1 cellular context compared by ENCODE assay signal in the genomic region with DNA sequence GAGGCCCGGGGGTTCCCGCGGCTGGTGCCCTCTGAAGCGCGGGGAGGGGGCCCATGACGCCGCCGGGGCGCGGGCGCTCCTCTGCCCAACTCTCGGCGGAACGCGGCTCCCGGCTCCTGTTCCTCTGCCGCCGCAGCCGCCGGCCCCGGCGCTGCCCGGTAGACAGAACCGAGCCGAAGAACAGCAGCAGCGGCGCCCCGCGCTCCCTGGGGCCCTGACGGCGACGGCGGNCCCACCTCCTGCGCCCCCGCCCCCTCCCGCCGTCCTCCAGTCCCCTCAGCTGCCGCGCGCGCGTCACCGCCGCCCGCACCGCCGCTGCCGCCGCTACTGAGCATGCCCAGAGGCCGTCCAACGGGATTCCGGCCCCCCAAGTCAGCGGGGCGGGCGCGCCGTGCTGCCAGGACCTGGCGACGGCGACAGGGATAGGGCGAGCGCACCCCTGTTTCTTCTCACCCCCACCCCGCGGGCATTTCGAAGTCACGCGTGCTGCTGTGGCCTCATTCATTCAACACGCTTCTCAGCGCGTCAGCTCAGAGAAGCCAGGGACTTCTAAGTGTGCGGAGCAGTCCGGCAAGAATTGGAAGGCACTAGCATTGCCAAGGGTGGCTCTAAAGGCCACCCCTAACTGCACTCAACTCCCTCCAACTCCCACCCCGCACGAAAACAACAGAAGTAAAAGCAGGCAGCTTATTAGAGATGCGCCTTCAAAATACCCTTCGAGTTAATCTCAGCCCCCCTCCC.
TF ChIP-seq lines count a peak whose summit lies in the region.

A gene (minus strand): TSS at position 182 of the 741 bp plus-strand sequence. CDS start 283 bp downstream, outside the sequence.

TF ChIP-seq in HepG2, 621 proteins besides CTCF, POLR2A, EP300 and RAD21 (continued from another document and continues in another):
- TF ChIP-seq, protein P1, sequence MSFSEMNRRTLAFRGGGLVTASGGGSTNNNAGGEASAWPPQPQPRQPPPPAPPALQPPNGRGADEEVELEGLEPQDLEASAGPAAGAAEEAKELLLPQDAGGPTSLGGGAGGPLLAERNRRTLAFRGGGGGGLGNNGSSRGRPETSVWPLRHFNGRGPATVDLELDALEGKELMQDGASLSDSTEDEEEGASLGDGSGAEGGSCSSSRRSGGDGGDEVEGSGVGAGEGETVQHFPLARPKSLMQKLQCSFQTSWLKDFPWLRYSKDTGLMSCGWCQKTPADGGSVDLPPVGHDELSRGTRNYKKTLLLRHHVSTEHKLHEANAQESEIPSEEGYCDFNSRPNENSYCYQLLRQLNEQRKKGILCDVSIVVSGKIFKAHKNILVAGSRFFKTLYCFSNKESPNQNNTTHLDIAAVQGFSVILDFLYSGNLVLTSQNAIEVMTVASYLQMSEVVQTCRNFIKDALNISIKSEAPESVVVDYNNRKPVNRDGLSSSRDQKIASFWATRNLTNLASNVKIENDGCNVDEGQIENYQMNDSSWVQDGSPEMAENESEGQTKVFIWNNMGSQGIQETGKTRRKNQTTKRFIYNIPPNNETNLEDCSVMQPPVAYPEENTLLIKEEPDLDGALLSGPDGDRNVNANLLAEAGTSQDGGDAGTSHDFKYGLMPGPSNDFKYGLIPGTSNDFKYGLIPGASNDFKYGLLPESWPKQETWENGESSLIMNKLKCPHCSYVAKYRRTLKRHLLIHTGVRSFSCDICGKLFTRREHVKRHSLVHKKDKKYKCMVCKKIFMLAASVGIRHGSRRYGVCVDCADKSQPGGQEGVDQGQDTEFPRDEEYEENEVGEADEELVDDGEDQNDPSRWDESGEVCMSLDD (CRISPR knock-in tag; IDR thresholded peaks at IDR 0.05; ENCODE audit: borderline replicate concordance): peak; percentile 73
- no peak for TF ChIP-seq KAT8 (CRISPR knock-in tag; IDR thresholded peaks at IDR 0.05)
- TF ChIP-seq GATAD2A (CRISPR knock-in tag; IDR thresholded peaks at IDR 0.05): peak; percentile 16; the same call in 1 of the 2 replicates
- peak; percentile 31; the same call in 1 of the 2 replicates for TF ChIP-seq KAT7 (CRISPR knock-in tag; IDR thresholded peaks at IDR 0.05; ENCODE audit: borderline replicate concordance)
- TF ChIP-seq JDP2 (CRISPR knock-in tag; IDR thresholded peaks at IDR 0.05; ENCODE audit: borderline replicate concordance): no peak
- 0 out of 2 replicates have a peak, but pooled peaks have one; percentile 49 for TF ChIP-seq ZNF253 (CRISPR knock-in tag; IDR thresholded peaks at IDR 0.05; ENCODE audit: borderline replicate concordance)
- peak; percentile 42; the same call in 1 of the 2 replicates for TF ChIP-seq MEF2D (CRISPR knock-in tag; IDR thresholded peaks at IDR 0.05)
- TF ChIP-seq REPIN1 (CRISPR knock-in tag; IDR thresholded peaks at IDR 0.05; ENCODE audit: borderline replicate concordance, low read depth): peak; percentile 51; the same call in 1 of the 2 replicates
- 0 out of 2 replicates have a peak, but pooled peaks have one; percentile 55 for TF ChIP-seq ZNF878 (CRISPR knock-in tag; IDR thresholded peaks at IDR 0.05)
- TF ChIP-seq, protein P2, sequence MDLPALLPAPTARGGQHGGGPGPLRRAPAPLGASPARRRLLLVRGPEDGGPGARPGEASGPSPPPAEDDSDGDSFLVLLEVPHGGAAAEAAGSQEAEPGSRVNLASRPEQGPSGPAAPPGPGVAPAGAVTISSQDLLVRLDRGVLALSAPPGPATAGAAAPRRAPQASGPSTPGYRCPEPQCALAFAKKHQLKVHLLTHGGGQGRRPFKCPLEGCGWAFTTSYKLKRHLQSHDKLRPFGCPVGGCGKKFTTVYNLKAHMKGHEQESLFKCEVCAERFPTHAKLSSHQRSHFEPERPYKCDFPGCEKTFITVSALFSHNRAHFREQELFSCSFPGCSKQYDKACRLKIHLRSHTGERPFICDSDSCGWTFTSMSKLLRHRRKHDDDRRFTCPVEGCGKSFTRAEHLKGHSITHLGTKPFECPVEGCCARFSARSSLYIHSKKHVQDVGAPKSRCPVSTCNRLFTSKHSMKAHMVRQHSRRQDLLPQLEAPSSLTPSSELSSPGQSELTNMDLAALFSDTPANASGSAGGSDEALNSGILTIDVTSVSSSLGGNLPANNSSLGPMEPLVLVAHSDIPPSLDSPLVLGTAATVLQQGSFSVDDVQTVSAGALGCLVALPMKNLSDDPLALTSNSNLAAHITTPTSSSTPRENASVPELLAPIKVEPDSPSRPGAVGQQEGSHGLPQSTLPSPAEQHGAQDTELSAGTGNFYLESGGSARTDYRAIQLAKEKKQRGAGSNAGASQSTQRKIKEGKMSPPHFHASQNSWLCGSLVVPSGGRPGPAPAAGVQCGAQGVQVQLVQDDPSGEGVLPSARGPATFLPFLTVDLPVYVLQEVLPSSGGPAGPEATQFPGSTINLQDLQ (CRISPR knock-in tag; IDR thresholded peaks at IDR 0.05): peak; percentile 72; the same call in 1 of the 2 replicates
- no peak for TF ChIP-seq ZNF670 (CRISPR knock-in tag; IDR thresholded peaks at IDR 0.05; ENCODE audit: borderline replicate concordance)
- TF ChIP-seq FLYWCH1 (CRISPR knock-in tag; IDR thresholded peaks at IDR 0.05): no peak
- TF ChIP-seq PHF20 (CRISPR knock-in tag; IDR thresholded peaks at IDR 0.05): 0 out of 2 replicates have a peak, but pooled peaks have one; percentile 27
- peak; percentile 52; the same call in 1 of the 2 replicates for TF ChIP-seq SOX5 (CRISPR knock-in tag; IDR thresholded peaks at IDR 0.05; ENCODE audit: borderline replicate concordance)
- TF ChIP-seq, protein P3, sequence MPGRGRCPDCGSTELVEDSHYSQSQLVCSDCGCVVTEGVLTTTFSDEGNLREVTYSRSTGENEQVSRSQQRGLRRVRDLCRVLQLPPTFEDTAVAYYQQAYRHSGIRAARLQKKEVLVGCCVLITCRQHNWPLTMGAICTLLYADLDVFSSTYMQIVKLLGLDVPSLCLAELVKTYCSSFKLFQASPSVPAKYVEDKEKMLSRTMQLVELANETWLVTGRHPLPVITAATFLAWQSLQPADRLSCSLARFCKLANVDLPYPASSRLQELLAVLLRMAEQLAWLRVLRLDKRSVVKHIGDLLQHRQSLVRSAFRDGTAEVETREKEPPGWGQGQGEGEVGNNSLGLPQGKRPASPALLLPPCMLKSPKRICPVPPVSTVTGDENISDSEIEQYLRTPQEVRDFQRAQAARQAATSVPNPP (CRISPR knock-in tag; IDR thresholded peaks at IDR 0.05): peak; percentile 73; the same call in 1 of the 2 replicates
- peak; percentile 85 for TF ChIP-seq CENPT (CRISPR knock-in tag; IDR thresholded peaks at IDR 0.05; ENCODE audit: low read depth)
- 0 out of 2 replicates have a peak, but pooled peaks have one; percentile 42 for TF ChIP-seq HOXA9 (CRISPR knock-in tag; IDR thresholded peaks at IDR 0.05; ENCODE audit: borderline replicate concordance)
- peak; percentile 76 for TF ChIP-seq SPEN (CRISPR knock-in tag; IDR thresholded peaks at IDR 0.05; ENCODE audit: low read depth)
- TF ChIP-seq, protein P4, sequence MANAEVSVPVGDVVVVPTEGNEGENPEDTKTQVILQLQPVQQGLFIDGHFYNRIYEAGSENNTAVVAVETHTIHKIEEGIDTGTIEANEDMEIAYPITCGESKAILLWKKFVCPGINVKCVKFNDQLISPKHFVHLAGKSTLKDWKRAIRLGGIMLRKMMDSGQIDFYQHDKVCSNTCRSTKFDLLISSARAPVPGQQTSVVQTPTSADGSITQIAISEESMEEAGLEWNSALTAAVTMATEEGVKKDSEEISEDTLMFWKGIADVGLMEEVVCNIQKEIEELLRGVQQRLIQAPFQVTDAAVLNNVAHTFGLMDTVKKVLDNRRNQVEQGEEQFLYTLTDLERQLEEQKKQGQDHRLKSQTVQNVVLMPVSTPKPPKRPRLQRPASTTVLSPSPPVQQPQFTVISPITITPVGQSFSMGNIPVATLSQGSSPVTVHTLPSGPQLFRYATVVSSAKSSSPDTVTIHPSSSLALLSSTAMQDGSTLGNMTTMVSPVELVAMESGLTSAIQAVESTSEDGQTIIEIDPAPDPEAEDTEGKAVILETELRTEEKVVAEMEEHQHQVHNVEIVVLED (CRISPR knock-in tag; IDR thresholded peaks at IDR 0.05; ENCODE audit: borderline replicate concordance): 0 out of 2 replicates have a peak, but pooled peaks have one; percentile 48
- no peak for TF ChIP-seq ZNF747 (CRISPR knock-in tag; IDR thresholded peaks at IDR 0.05; ENCODE audit: borderline replicate concordance)
- TF ChIP-seq, protein P5, sequence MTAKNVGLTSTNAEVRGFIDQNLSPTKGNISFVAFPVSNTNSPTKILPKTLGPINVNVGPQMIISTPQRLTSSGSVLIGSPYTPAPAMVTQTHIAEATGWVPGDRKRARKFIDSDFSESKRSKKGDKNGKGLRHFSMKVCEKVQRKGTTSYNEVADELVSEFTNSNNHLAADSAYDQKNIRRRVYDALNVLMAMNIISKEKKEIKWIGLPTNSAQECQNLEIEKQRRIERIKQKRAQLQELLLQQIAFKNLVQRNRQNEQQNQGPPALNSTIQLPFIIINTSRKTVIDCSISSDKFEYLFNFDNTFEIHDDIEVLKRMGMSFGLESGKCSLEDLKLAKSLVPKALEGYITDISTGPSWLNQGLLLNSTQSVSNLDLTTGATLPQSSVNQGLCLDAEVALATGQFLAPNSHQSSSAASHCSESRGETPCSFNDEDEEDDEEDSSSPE (CRISPR knock-in tag; IDR thresholded peaks at IDR 0.05): peak; percentile 96
- TF ChIP-seq TSC22D2 (CRISPR knock-in tag; IDR thresholded peaks at IDR 0.05; ENCODE audit: borderline replicate concordance): 0 out of 2 replicates have a peak, but pooled peaks have one; percentile 33
- TF ChIP-seq ERF (CRISPR knock-in tag; IDR thresholded peaks at IDR 0.05): peak; percentile 30; the same call in 1 of the 2 replicates
- 0 out of 2 replicates have a peak, but pooled peaks have one; percentile 12 for TF ChIP-seq ZNF292 (CRISPR knock-in tag; IDR thresholded peaks at IDR 0.05; ENCODE audit: borderline replicate concordance, low read depth)
- TF ChIP-seq ZNF792 (CRISPR knock-in tag; IDR thresholded peaks at IDR 0.05): 0 out of 2 replicates have a peak, but pooled peaks have one; percentile 22
- peak; percentile 72 for TF ChIP-seq YEATS4 (CRISPR knock-in tag; IDR thresholded peaks at IDR 0.05; ENCODE audit: borderline replicate concordance)
- TF ChIP-seq ATRX (CRISPR knock-in tag; IDR thresholded peaks at IDR 0.05; ENCODE audit: borderline replicate concordance): no peak
- TF ChIP-seq SMAD1 (CRISPR knock-in tag; IDR thresholded peaks at IDR 0.05; ENCODE audit: borderline replicate concordance, low read depth): no peak
- TF ChIP-seq, protein P6, sequence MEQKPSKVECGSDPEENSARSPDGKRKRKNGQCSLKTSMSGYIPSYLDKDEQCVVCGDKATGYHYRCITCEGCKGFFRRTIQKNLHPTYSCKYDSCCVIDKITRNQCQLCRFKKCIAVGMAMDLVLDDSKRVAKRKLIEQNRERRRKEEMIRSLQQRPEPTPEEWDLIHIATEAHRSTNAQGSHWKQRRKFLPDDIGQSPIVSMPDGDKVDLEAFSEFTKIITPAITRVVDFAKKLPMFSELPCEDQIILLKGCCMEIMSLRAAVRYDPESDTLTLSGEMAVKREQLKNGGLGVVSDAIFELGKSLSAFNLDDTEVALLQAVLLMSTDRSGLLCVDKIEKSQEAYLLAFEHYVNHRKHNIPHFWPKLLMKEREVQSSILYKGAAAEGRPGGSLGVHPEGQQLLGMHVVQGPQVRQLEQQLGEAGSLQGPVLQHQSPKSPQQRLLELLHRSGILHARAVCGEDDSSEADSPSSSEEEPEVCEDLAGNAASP (CRISPR knock-in tag; IDR thresholded peaks at IDR 0.05; ENCODE audit: borderline replicate concordance): no peak
- peak; percentile 55; the same call in 1 of the 2 replicates for TF ChIP-seq TGIF2 (CRISPR knock-in tag; IDR thresholded peaks at IDR 0.05)
- TF ChIP-seq MAZ (IDR thresholded peaks at IDR 0.05; ENCODE audit: borderline replicate concordance, low read depth, low read length): no peak
- TF ChIP-seq MAZ (CRISPR knock-in tag; IDR thresholded peaks at IDR 0.05; ENCODE audit: low read depth): peak; percentile 53; the same call in 1 of the 2 replicates
- TF ChIP-seq, protein P7, sequence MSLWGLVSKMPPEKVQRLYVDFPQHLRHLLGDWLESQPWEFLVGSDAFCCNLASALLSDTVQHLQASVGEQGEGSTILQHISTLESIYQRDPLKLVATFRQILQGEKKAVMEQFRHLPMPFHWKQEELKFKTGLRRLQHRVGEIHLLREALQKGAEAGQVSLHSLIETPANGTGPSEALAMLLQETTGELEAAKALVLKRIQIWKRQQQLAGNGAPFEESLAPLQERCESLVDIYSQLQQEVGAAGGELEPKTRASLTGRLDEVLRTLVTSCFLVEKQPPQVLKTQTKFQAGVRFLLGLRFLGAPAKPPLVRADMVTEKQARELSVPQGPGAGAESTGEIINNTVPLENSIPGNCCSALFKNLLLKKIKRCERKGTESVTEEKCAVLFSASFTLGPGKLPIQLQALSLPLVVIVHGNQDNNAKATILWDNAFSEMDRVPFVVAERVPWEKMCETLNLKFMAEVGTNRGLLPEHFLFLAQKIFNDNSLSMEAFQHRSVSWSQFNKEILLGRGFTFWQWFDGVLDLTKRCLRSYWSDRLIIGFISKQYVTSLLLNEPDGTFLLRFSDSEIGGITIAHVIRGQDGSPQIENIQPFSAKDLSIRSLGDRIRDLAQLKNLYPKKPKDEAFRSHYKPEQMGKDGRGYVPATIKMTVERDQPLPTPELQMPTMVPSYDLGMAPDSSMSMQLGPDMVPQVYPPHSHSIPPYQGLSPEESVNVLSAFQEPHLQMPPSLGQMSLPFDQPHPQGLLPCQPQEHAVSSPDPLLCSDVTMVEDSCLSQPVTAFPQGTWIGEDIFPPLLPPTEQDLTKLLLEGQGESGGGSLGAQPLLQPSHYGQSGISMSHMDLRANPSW (CRISPR knock-in tag; IDR thresholded peaks at IDR 0.05; ENCODE audit: borderline replicate concordance): peak; percentile 28; the same call in 1 of the 2 replicates
- TF ChIP-seq, protein P8, sequence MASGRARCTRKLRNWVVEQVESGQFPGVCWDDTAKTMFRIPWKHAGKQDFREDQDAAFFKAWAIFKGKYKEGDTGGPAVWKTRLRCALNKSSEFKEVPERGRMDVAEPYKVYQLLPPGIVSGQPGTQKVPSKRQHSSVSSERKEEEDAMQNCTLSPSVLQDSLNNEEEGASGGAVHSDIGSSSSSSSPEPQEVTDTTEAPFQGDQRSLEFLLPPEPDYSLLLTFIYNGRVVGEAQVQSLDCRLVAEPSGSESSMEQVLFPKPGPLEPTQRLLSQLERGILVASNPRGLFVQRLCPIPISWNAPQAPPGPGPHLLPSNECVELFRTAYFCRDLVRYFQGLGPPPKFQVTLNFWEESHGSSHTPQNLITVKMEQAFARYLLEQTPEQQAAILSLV (CRISPR knock-in tag; IDR thresholded peaks at IDR 0.05; ENCODE audit: borderline replicate concordance): 0 out of 2 replicates have a peak, but pooled peaks have one; percentile 25
- 0 out of 2 replicates have a peak, but pooled peaks have one; percentile 42 for TF ChIP-seq ZNF343 (CRISPR knock-in tag; IDR thresholded peaks at IDR 0.05)
- TF ChIP-seq PCBP2 (optimal IDR thresholded peaks at IDR 0.05; ENCODE audit: low read depth, low read length, poor library complexity, severe bottlenecking): no peak
- TF ChIP-seq KDM5B (CRISPR knock-in tag; IDR thresholded peaks at IDR 0.05; ENCODE audit: borderline replicate concordance): peak; percentile 49; the same call in 1 of the 2 replicates
- TF ChIP-seq ZNF558 (CRISPR knock-in tag; IDR thresholded peaks at IDR 0.05; ENCODE audit: borderline replicate concordance): 0 out of 2 replicates have a peak, but pooled peaks have one; percentile 1
- TF ChIP-seq MXI1 (IDR thresholded peaks at IDR 0.05; ENCODE audit: borderline replicate concordance, low read depth, low read length): peak; percentile 96
